Comparison of ENCODE assay signal across 17 cellular contexts in genomic region chr1:235979716-235980338, GRCh38.
DNase-seq lines count a peak whose midpoint lies in the region; ATAC-seq, FAIRE-seq and TF ChIP-seq lines count a peak whose summit lies in the region.
"Had no signal": no experiment of that assay in that cellular context is flagged by ENCODE, and none has a peak within 500 bp of the region (broad histone marks: within the 10 kb centered on the region; RNA-seq: fewer than 3 reads in every experiment).

No MANE protein-coding gene starts in this region.

- peaks cover 0 to 8% (median 4%) of the 10 kb centered on the region in 4 donors for H3K9me3 ChIP-seq in stomach
- H3K9me3 ChIP-seq: Caco-2 had no signal

- peak overlapping the region in 3 of 5 donors; percentile 20 to 44 (median 26) for H3K27ac ChIP-seq in stomach
- H3K27ac ChIP-seq: PC-9 had no signal

- peaks cover 66% of the 10 kb centered on the region for H3K36me3 Mint-ChIP-seq in nephron progenitor cell (ENCODE audit: low read depth)
- H3K36me3 Mint-ChIP-seq in T-cell: no peaks in the 10 kb centered on the region

- H3K27me3 Mint-ChIP-seq in nephron progenitor cell (ENCODE audit: low read depth, poor library complexity): no peaks in the 10 kb centered on the region
- H3K27me3 Mint-ChIP-seq in T-cell: peaks cover 0 to 2% of the 10 kb centered on the region in 2 donors

- POLR2A ChIA-PET in T-cell (lab: Charles Lee): no interaction called here

- H3K4me1 ChIP-seq in stomach: peaks cover 0 to 13% (median 2%) of the 10 kb centered on the region in 4 donors

- H3K36me3 ChIP-seq in stomach: peaks cover 49 to 97% (median 67%) of the 10 kb centered on the region in 4 donors

- 86 to 88% (median 88%) methylated on average over 12 of the region's 12 CpGs for WGBS in stomach, 5 donors

- H3K4me1 Mint-ChIP-seq in nephron progenitor cell: no peaks in the 10 kb centered on the region
- no peaks in the 10 kb centered on the region for H3K4me1 Mint-ChIP-seq in T-cell

- DNase-seq in RPMI7951 (ENCODE audit: low read depth) (peak; percentile 33), epidermal melanocyte (ENCODE audit: insufficient read length, low spot score) (peak; percentile 50), nephron progenitor cell (no peak), stomach (no peak), GM13977 (ENCODE audit: low spot score) (no peak), T-cell (no peak), HTR-8/SVneo (ENCODE audit: insufficient read length, low spot score) (no peak)
- DNase-seq: ACHN, Caco-2, EL, MM.1S, NCI-H1092 treated with DMSO at 0.1 percent for 48 hours, NCI-H2081 treated with DMSO at 0.1 percent for 48 hours, NCI-H510A, NCI-H82, PC-9 had no signal

- peak overlapping the region; percentile 36 for H3K27ac Mint-ChIP-seq in nephron progenitor cell
- no peak overlapping the region for H3K27ac Mint-ChIP-seq in T-cell

- no peak for TF ChIP-seq CTCF in nephron progenitor cell (IDR thresholded peaks at IDR 0.05)
- no peak for TF ChIP-seq CTCF in stomach (IDR thresholded peaks at IDR 0.05)
- no peak for TF ChIP-seq CTCF in GM13977 (IDR thresholded peaks at IDR 0.05; ENCODE audit: extremely low read depth, insufficient read depth, missing control alignments)

- TF ChIP-seq EP300 in stomach (IDR thresholded peaks at IDR 0.05): no peak

- TF ChIP-seq POLR2A in stomach (IDR thresholded peaks at IDR 0.05): no peak

- no peak overlapping the region for H3K4me3 ChIP-seq in stomach
- H3K4me3 ChIP-seq: PC-9 had no signal

- no peak for FAIRE-seq in HTR-8/SVneo (lab: Jason Lieb, UNC)

- no peaks in the 10 kb centered on the region for H3K27me3 ChIP-seq in stomach

- CTCF ChIA-PET in T-cell (lab: Charles Lee): no interaction called here

- no peak for ATAC-seq in T-cell (replicated peaks in 1 of 4)
- ATAC-seq in GM21526 (IDR thresholded peaks at IDR 0.05; ENCODE audit: low FRiP score, unreplicated experiment): no peak

- intact Hi-C loops in stomach (cut with DNase I; ENCODE audit: low total_unique reads): no loop called here

- H3K4me3 Mint-ChIP-seq in nephron progenitor cell (no peak overlapping the region), T-cell (no peak overlapping the region)

- H3K9me3 Mint-ChIP-seq in nephron progenitor cell (no peaks in the 10 kb centered on the region), T-cell (no peaks in the 10 kb centered on the region)

- in situ Hi-C loops in GM13977 (cut with MboI; ENCODE audit: low pct_unique_long_range_greater_than_20kb, low sequenced_read_pairs, unreplicated experiment): no loop called here

Comparison
In these comparisons a context has a peak if more than half of its experiments do, and no peak if none do; other contexts are left out.
1. DNase-seq: peak in RPMI7951 (single experiment) and epidermal melanocyte (single experiment); none in nephron progenitor cell (single experiment), stomach (single experiment), GM13977 (single experiment), T-cell (0 of 34) and HTR-8/SVneo (single experiment).